Comparison of ENCODE assay signal across 20 cellular contexts in the genomic region with DNA sequence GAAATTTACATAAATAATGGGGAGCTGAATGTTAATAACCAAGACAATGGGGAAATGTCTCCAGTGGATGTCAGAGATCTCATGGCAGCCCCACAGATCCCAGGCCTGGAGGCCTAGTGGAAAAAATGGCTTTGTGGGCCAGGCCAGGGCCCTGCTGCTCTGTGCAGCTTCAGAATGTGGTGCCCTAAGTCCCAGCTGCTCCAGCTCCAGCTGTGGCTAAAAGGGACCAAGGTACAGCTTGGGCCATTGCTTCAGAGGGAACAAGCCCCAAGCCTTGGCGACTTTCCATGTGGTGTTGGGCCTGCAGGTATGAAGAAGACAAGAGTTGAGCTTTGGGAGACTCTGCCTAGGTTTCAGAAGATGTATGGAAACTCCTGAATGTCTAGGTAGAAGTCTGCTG.
DNase-seq lines count a peak whose midpoint lies in the region; ATAC-seq, FAIRE-seq and TF ChIP-seq lines count a peak whose summit lies in the region.
"Had no signal": no experiment of that assay in that cellular context is flagged by ENCODE, and none has a peak within 500 bp of the region (broad histone marks: within the 10 kb centered on the region; RNA-seq: fewer than 3 reads in every experiment).

No MANE protein-coding gene starts in this region.

- H3K27me3 ChIP-seq in HepG2 (ENCODE audit: control insufficient read depth in 1 of 2, insufficient read depth in 2 of 2, low read length in 2 of 2), result no peaks in the 10 kb centered on the region
- H3K27me3 ChIP-seq in right lobe of liver, result no peaks in the 10 kb centered on the region
- no peaks in the 10 kb centered on the region for H3K27me3 ChIP-seq in ovary
- H3K27me3 ChIP-seq: BLaER1 treated with 17β-estradiol and CSF1 and Interleukin-3, amounts not matched to agents 10 nM and 100 nM had no signal

- TF ChIP-seq EP300 in HepG2 (IDR thresholded peaks at IDR 0.05; ENCODE audit: low read depth in 2 of 2, low read length in 2 of 2) (no peak), HepG2 (CRISPR knock-in tag; IDR thresholded peaks at IDR 0.05; ENCODE audit: borderline replicate concordance) (no peak), ovary (IDR thresholded peaks at IDR 0.05) (no peak)

- no peak for DNase-seq in HepG2 (ENCODE audit: low spot score)
- DNase-seq in right lobe of liver, result no peak
- DNase-seq in kidney, result peak; percentile 29
- DNase-seq in ovary, result no peak
- DNase-seq in middle frontal gyrus (ENCODE audit: extremely low spot score, low spot score), result no peak
- DNase-seq: AML-193; Caco-2; Calu3; CD4-positive, alpha-beta T cell; CD8-positive, alpha-beta T cell; DMS79 treated with DMSO at 0.1 percent for 48 hours; GF-D8 had no signal

- no peak overlapping the region for H3K27ac ChIP-seq in HepG2 (ENCODE audit: extremely low read length, insufficient read depth, low read length)
- no peak overlapping the region for H3K27ac ChIP-seq in right lobe of liver
- no peak overlapping the region for H3K27ac ChIP-seq in kidney (ENCODE audit: low read depth in 2 of 2, low read length in 2 of 2)
- no peak overlapping the region for H3K27ac ChIP-seq in ovary
- H3K27ac ChIP-seq: 22Rv1; A549; BLaER1 treated with 17β-estradiol and CSF1 and Interleukin-3, amounts not matched to agents 10 nM and 100 nM; C4-2B had no signal

- intact Hi-C loops in HepG2 (cut with micrococcal nuclease; ENCODE audit: unreplicated experiment) (no loop called here), right lobe of liver (cut with DNase I) (no loop called here), kidney (cut with DNase I) (no loop called here), ovary (cut with DNase I) (no loop called here)

- H2AFZ ChIP-seq in HepG2 (ENCODE audit: low read length), result no peak overlapping the region

- ATAC-seq in HepG2 (no peak), right lobe of liver (no peak)
- ATAC-seq: A549; CD8-positive, alpha-beta T cell had no signal

- no peak for FAIRE-seq in HepG2 (lab: Jason Lieb, UNC)
- no peak for FAIRE-seq in kidney (lab: Jason Lieb, UNC)
- FAIRE-seq: A549, D721Med, G401.6, GM12891, GM19239 had no signal

- no peak overlapping the region for H3K9ac ChIP-seq in HepG2 (ENCODE audit: insufficient read depth, low read depth, low read length)
- no peak overlapping the region for H3K9ac ChIP-seq in kidney (ENCODE audit: low read length in 2 of 2)
- H3K9ac ChIP-seq: BLaER1 treated with 17β-estradiol and CSF1 and Interleukin-3, amounts not matched to agents 10 nM and 100 nM had no signal

- H3K9me3 ChIP-seq in HepG2 (ENCODE audit: low read length), result peaks cover 51% of the 10 kb centered on the region
- H3K9me3 ChIP-seq in right lobe of liver, result no peaks in the 10 kb centered on the region
- no peaks in the 10 kb centered on the region for H3K9me3 ChIP-seq in kidney (ENCODE audit: control insufficient read depth in 1 of 2, low read length in 2 of 2)
- H3K9me3 ChIP-seq in ovary, result no peaks in the 10 kb centered on the region
- H3K9me3 ChIP-seq: A549; BLaER1 treated with 17β-estradiol and CSF1 and Interleukin-3, amounts not matched to agents 10 nM and 100 nM; Caco-2 had no signal

- CTCF ChIA-PET in HepG2 (lab: Yijun Ruan, JAX; ENCODE audit: low intra/inter-chr PET ratio, low total read pairs), result no interaction called here

- WGBS in HepG2 (ENCODE audit: low lambda C conversion rate), result 0% methylated on average over 1 of the region's 1 CpG
- WGBS in right lobe of liver (ENCODE audit: insufficient coverage, low coverage, low lambda C conversion rate, missing lambda C conversion rate), result no CpG with 5 or more reads among the region's 1 CpG
- 53 to 79% (median 61%) methylated on average over 1 of the region's 1 CpG for WGBS in ovary, 3 donors

- H4K20me1 ChIP-seq in HepG2 (ENCODE audit: insufficient read depth, low read length), result no peaks in the 10 kb centered on the region
- H4K20me1 ChIP-seq: BLaER1 treated with 17β-estradiol and CSF1 and Interleukin-3, amounts not matched to agents 10 nM and 100 nM had no signal

- no peak overlapping the region for H3K4me3 ChIP-seq in HepG2 (replicated peaks in 1 of 3; ENCODE audit: insufficient read depth in 1 of 3, low read depth in 2 of 3, low read length in 3 of 3)
- no peak overlapping the region for H3K4me3 ChIP-seq in right lobe of liver
- no peak overlapping the region for H3K4me3 ChIP-seq in kidney (ENCODE audit: low read length in 2 of 2)
- H3K4me3 ChIP-seq in ovary, result no peak overlapping the region
- H3K4me3 ChIP-seq: A549; BLaER1 treated with 17β-estradiol and CSF1 and Interleukin-3, amounts not matched to agents 10 nM and 100 nM had no signal

- H3K4me2 ChIP-seq in HepG2 (ENCODE audit: low read depth, low read length), result no peak overlapping the region
- H3K4me2 ChIP-seq: A549; BLaER1 treated with 17β-estradiol and CSF1 and Interleukin-3, amounts not matched to agents 10 nM and 100 nM had no signal

- TF ChIP-seq RAD21 in HepG2 (CRISPR knock-in tag; IDR thresholded peaks at IDR 0.05), result no peak

- POLR2A ChIA-PET in HepG2 (lab: Yijun Ruan, JAX), result no interaction called here

- TF ChIP-seq POLR2A in HepG2 (IDR thresholded peaks at IDR 0.05; ENCODE audit: insufficient read depth in 1 of 2, low read depth in 2 of 2, low read length in 2 of 2) (no peak), right lobe of liver (IDR thresholded peaks at IDR 0.05) (no peak), ovary (IDR thresholded peaks at IDR 0.05) (no peak)

- H3K4me1 ChIP-seq in HepG2 (ENCODE audit: insufficient read depth, low read length) (no peaks in the 10 kb centered on the region), right lobe of liver (no peaks in the 10 kb centered on the region), kidney (ENCODE audit: control insufficient read depth in 1 of 2, insufficient read depth in 1 of 2, low read depth in 1 of 2, low read length in 2 of 2) (no peaks in the 10 kb centered on the region), ovary (ENCODE audit: insufficient read depth) (no peaks in the 10 kb centered on the region)
- H3K4me1 ChIP-seq: A549; BLaER1 treated with 17β-estradiol and CSF1 and Interleukin-3, amounts not matched to agents 10 nM and 100 nM; Caco-2 had no signal

- in situ Hi-C loops in HepG2 (cut with HindIII; ENCODE audit: extremely low pct_ligation_motif_present, low pct_unique_long_range_greater_than_20kb), result no loop called here

- no TSS peak for BruUV-seq in HepG2 (replicated peaks; lab: Mats Ljungman, UMichigan)

- TF ChIP-seq CTCF in HepG2 (CRISPR knock-in tag; IDR thresholded peaks at IDR 0.05) (no peak), right lobe of liver (IDR thresholded peaks at IDR 0.05) (no peak), kidney (IDR thresholded peaks at IDR 0.05; ENCODE audit: borderline replicate concordance, extremely low read depth, insufficient read depth) (no peak), ovary (IDR thresholded peaks at IDR 0.05) (no peak)

- no peaks in the 10 kb centered on the region for H3K79me2 ChIP-seq in HepG2 (ENCODE audit: insufficient read depth, low read length)

- no peaks in the 10 kb centered on the region for H3K36me3 ChIP-seq in HepG2 (replicated peaks in 1 of 2; ENCODE audit: control insufficient read depth in 1 of 2, insufficient read depth in 2 of 2, low read length in 2 of 2)
- H3K36me3 ChIP-seq in right lobe of liver, result no peaks in the 10 kb centered on the region
- no peaks in the 10 kb centered on the region for H3K36me3 ChIP-seq in kidney (ENCODE audit: control insufficient read depth in 1 of 2, insufficient read depth in 2 of 2, low read length in 2 of 2)
- H3K36me3 ChIP-seq in ovary, result no peaks in the 10 kb centered on the region
- H3K36me3 ChIP-seq: BLaER1 treated with 17β-estradiol and CSF1 and Interleukin-3, amounts not matched to agents 10 nM and 100 nM had no signal

TF ChIP-seq in HepG2, 621 proteins besides CTCF, POLR2A, EP300 and RAD21:
- TF ChIP-seq ZNF737 (CRISPR knock-in tag; IDR thresholded peaks at IDR 0.05; ENCODE audit: borderline replicate concordance) (no peak), USF2 (IDR thresholded peaks at IDR 0.05; ENCODE audit: low read depth, low read length) (0 out of 2 replicates have a peak, but pooled peaks have one; percentile 0), USF2 (CRISPR knock-in tag; IDR thresholded peaks at IDR 0.05; ENCODE audit: borderline replicate concordance) (no peak), ZNF546 (CRISPR knock-in tag; conservative IDR thresholded peaks at IDR 0.05) (no peak)
TF ChIP-seq in HepG2: peak in this region for 1.
